1 cellular context compared by ENCODE assay signal in the genomic region with DNA sequence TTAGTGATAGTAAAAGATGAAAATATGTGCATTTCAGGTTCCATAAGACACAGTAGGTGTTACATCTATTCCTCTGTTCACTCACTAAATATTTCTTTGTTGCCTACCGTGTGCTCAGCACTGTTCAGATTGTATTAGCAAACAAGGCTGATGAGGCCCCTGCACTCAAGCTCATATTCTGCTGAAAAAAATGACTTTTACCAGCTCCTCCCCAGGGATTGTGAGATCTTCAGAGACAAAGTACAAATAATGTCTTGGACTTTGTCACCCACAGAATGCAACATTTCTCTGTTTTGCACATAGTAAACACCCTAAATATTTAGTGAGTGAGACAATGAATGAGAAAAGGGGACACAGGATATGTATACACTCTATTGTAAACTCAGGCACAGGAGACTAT.
TF ChIP-seq lines count a peak whose summit lies in the region.

No MANE protein-coding gene starts in this region.

TF ChIP-seq in A549, 52 proteins besides CTCF, POLR2A, EP300 and RAD21:
- TF ChIP-seq FOSL2 (IDR thresholded peaks at IDR 0.05) (no peak), FOSL2 (CRISPR knock-in tag; IDR thresholded peaks at IDR 0.05) (peak; percentile 17; the same call in 1 of the 2 replicates), POLR2AphosphoS2 (conservative IDR thresholded peaks at IDR 0.05; ENCODE audit: low read length) (no peak), NFE2L2 (conservative IDR thresholded peaks at IDR 0.05; ENCODE audit: low read length) (no peak), ZFP36 (IDR thresholded peaks at IDR 0.05; ENCODE audit: borderline replicate concordance, partially characterized antibody) (no peak)
- TF ChIP-seq, protein P1, sequence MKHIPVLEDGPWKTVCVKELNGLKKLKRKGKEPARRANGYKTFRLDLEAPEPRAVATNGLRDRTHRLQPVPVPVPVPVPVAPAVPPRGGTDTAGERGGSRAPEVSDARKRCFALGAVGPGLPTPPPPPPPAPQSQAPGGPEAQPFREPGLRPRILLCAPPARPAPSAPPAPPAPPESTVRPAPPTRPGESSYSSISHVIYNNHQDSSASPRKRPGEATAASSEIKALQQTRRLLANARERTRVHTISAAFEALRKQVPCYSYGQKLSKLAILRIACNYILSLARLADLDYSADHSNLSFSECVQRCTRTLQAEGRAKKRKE (CRISPR knock-in tag; IDR thresholded peaks at IDR 0.05; ENCODE audit: low read depth), result no peak
- TF ChIP-seq, protein P2, sequence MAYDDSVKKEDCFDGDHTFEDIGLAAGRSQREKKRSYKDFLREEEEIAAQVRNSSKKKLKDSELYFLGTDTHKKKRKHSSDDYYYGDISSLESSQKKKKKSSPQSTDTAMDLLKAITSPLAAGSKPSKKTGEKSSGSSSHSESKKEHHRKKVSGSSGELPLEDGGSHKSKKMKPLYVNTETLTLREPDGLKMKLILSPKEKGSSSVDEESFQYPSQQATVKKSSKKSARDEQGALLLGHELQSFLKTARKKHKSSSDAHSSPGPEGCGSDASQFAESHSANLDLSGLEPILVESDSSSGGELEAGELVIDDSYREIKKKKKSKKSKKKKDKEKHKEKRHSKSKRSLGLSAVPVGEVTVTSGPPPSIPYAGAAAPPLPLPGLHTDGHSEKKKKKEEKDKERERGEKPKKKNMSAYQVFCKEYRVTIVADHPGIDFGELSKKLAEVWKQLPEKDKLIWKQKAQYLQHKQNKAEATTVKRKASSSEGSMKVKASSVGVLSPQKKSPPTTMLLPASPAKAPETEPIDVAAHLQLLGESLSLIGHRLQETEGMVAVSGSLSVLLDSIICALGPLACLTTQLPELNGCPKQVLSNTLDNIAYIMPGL (CRISPR knock-in tag; IDR thresholded peaks at IDR 0.05; ENCODE audit: borderline replicate concordance), result no peak
TF ChIP-seq in A549: peak in this region for 1.
